ENCODE assay signal across 9 cellular contexts in genomic region chr13:29292045-29292444, GRCh38.
"Had no signal": no experiment of that assay in that cellular context is flagged by ENCODE, and none has a peak within 500 bp of the region (broad histone marks: within the 10 kb centered on the region; RNA-seq: fewer than 3 reads in every experiment).

No MANE protein-coding gene starts in this region.

- H3K4me3 Mint-ChIP-seq: GM23338, HFFc6 had no signal

- DNase-seq: H7, HFFc6, IMR-90 had no signal

- ATAC-seq: GM23338, HCT116, HepG2, K562 had no signal

- H3K4me2 ChIP-seq: GM23338 had no signal

- FAIRE-seq: HepG2, HTR-8/SVneo, K562 had no signal

- H3K4me3 ChIP-seq: GM23338, HAP-1, K562 had no signal

- H2AFZ ChIP-seq: GM23338 had no signal

- H3K27ac Mint-ChIP-seq: GM23338, HFFc6 had no signal

- H3K36me3 ChIP-seq: HAP-1 had no signal

- H3K9me3 Mint-ChIP-seq: HFFc6 had no signal

- H3K4me1 ChIP-seq: HAP-1 had no signal
